ENCODE assay signal across 10 cellular contexts in genomic region chr5:127870914-127871313, GRCh38.
DNase-seq lines count a peak whose midpoint lies in the region; ATAC-seq and TF ChIP-seq lines count a peak whose summit lies in the region.
"Had no signal": no experiment of that assay in that cellular context is flagged by ENCODE, and none has a peak within 500 bp of the region (broad histone marks: within the 10 kb centered on the region; RNA-seq: fewer than 3 reads in every experiment).

No MANE protein-coding gene starts in this region.

- ATAC-seq in GM19372 (IDR thresholded peaks at IDR 0.05; ENCODE audit: low read depth, unreplicated experiment) (peak; percentile 63), HG03354 (IDR thresholded peaks at IDR 0.05; ENCODE audit: poor library complexity, severe bottlenecking, unreplicated experiment) (peak; percentile 46)

- H3K9me3 ChIP-seq in stomach, result no peaks in the 10 kb centered on the region

- H3K4me1 ChIP-seq in stomach, result peaks cover 4 to 30% (median 16%) of the 10 kb centered on the region in 4 donors

- TF ChIP-seq POLR2A in stomach (IDR thresholded peaks at IDR 0.05), result no peak

- DNase-seq in fibroblast of pulmonary artery (ENCODE audit: low read depth) (peak; percentile 78), stomach (peak; percentile 78), DMS53 (lab: John Stamatoyannopoulos, UW) (no peak), cerebellar nuclear complex (lab: John Stamatoyannopoulos, UW) (no peak), NCI-H1092 (lab: John Stamatoyannopoulos, UW) (no peak)
- no peak for DNase-seq in activated effector memory CD4-positive, alpha-beta T cell treated with Interleukin-2 at 50 U/mL for 16 hours
- DNase-seq: T-helper 1 cell had no signal

- H3K36me3 ChIP-seq in stomach, result no peaks in the 10 kb centered on the region

- H3K27me3 ChIP-seq in stomach, result no peaks in the 10 kb centered on the region

- intact Hi-C loops in stomach (cut with DNase I; ENCODE audit: low total_unique reads), result no loop called here

- H3K4me3 ChIP-seq in fibroblast of pulmonary artery (replicated peaks; ENCODE audit: low read depth, low read length), result no peak overlapping the region
- H3K4me3 ChIP-seq in stomach, result no peak overlapping the region

- TF ChIP-seq CTCF in fibroblast of pulmonary artery (IDR thresholded peaks at IDR 0.05; ENCODE audit: low read length, missing control alignments), result no peak
- no peak for TF ChIP-seq CTCF in stomach (IDR thresholded peaks at IDR 0.05)

- no peak for TF ChIP-seq EP300 in stomach (IDR thresholded peaks at IDR 0.05)

- no peak overlapping the region for H3K27ac ChIP-seq in stomach
- H3K27ac ChIP-seq: epithelial cell of prostate had no signal

- 28 to 40% (median 34%) methylated on average over 4 of the region's 4 CpGs for WGBS in stomach, 5 donors

Comparison
In these comparisons a context has a peak if more than half of its experiments do, and no peak if none do; other contexts are left out.
1. DNase-seq: peak in fibroblast of pulmonary artery (single experiment) and stomach (single experiment); none in activated effector memory CD4-positive, alpha-beta T cell treated with Interleukin-2 at 50 U/mL for 16 hours (single experiment), DMS53 (single experiment), cerebellar nuclear complex (0 of 2) and NCI-H1092 (single experiment).